In genomic region chr7:6228363-6228762, GRCh38 we compare ENCODE assay signal across 10 cellular contexts. TPM values are rescaled to one million over a fixed set of nuclear protein-coding genes. Genes with fewer than 3 reads are reported as not detected.
A peak's percentile ranks its signal among the peaks of the same experiment; 100 is the strongest.
DNase-seq lines count a peak whose midpoint lies in the region; ATAC-seq and TF ChIP-seq lines count a peak whose summit lies in the region.
"Had no signal": no experiment of that assay in that cellular context is flagged by ENCODE, and none has a peak within 500 bp of the region (broad histone marks: within the 10 kb centered on the region; RNA-seq: fewer than 3 reads in every experiment).

No MANE protein-coding gene starts in this region.

- in situ Hi-C loops in KBM-7 (cut with MboI; ENCODE audit: low pct_unique_long_range_greater_than_20kb, low sequenced_read_pairs), result no loop called here

- H3K27ac ChIP-seq in heart left ventricle (peak overlapping the region; percentile 40 to 78 (median 70)), rectal smooth muscle tissue (ENCODE audit: low read depth, low read length) (peak overlapping the region; percentile 67)

- H3K4me3 Mint-ChIP-seq in WTC11, result no peak overlapping the region

- peak overlapping the region; percentile 73; the same call in 1 of the 2 replicates for H3K27ac Mint-ChIP-seq in WTC11

- DNase-seq in COLO829 (ENCODE audit: low spot score) (peak; percentile 54), WTC11 (ENCODE audit: low spot score) (no peak), heart left ventricle (peak in 2 of 5 donors; percentile 39 to 45), hypothalamus (lab: John Stamatoyannopoulos, UW) (no peak), RPMI8226 (no peak), KBM-7 (no peak)
- DNase-seq: activated T-cell treated with anti-CD3 and anti-CD28 coated beads for 4 hours; effector memory CD4-positive, alpha-beta T cell had no signal

- CTCF ChIA-PET in WTC11 (lab: Charles Lee), result interaction anchor here (1.0 kb wide), 1 partner anchor 68 kb away, joined by 5 read pairs; no protein-coding TSS in a partner anchor

- H3K27me3 ChIP-seq in heart left ventricle (no peaks in the 10 kb centered on the region), rectal smooth muscle tissue (ENCODE audit: control insufficient read depth, insufficient read depth, low read length) (no peaks in the 10 kb centered on the region)

- intact Hi-C loops in heart left ventricle (cut with DNase I), result loop anchor here in 5 of 10 donors (2.0 to 10.0 kb wide), 7 partner anchors 20 to 66 kb away; partner anchors contain the start of gene CYTH3 (in 3 of the 5)

- POLR2A ChIA-PET in WTC11 (lab: Charles Lee), result no interaction called here

- H3K4me1 ChIP-seq in heart left ventricle, result peaks cover 8 to 100% (median 71%) of the 10 kb centered on the region in 12 donors
- peaks cover 24% of the 10 kb centered on the region for H3K4me1 ChIP-seq in rectal smooth muscle tissue (ENCODE audit: control insufficient read depth, insufficient read depth, low read length)

- peaks cover 12% of the 10 kb centered on the region for H3K9me3 Mint-ChIP-seq in WTC11

- H3K9ac ChIP-seq in rectal smooth muscle tissue (ENCODE audit: low read length), result no peak overlapping the region

- H3K36me3 ChIP-seq in heart left ventricle (no peaks in the 10 kb centered on the region), rectal smooth muscle tissue (ENCODE audit: control insufficient read depth, insufficient read depth, low read length) (no peaks in the 10 kb centered on the region)

- peaks cover 35% of the 10 kb centered on the region for H3K4me1 Mint-ChIP-seq in WTC11

- TF ChIP-seq POLR2A in heart left ventricle (IDR thresholded peaks at IDR 0.05), result no peak

- no peaks in the 10 kb centered on the region for H3K27me3 Mint-ChIP-seq in WTC11 (ENCODE audit: low read depth)

- no peaks in the 10 kb centered on the region for H3K9me3 ChIP-seq in heart left ventricle

- 28 to 39% (median 34%) methylated on average over 4 of the region's 4 CpGs for WGBS in heart left ventricle, 4 donors

- ATAC-seq in WTC11, result peak; percentile 68
- peak; percentile 19 to 69 (median 54) for ATAC-seq in heart left ventricle
- no peak for ATAC-seq in GM19395 (IDR thresholded peaks at IDR 0.05; ENCODE audit: unreplicated experiment)

- H3K4me3 ChIP-seq in heart left ventricle (peak overlapping the region in 6 of 12 donors; percentile 6 to 32 (median 16)), rectal smooth muscle tissue (ENCODE audit: low read length) (peak overlapping the region; percentile 2)

- peaks cover 5% of the 10 kb centered on the region; the same call in 1 of the 2 replicates for H3K36me3 Mint-ChIP-seq in WTC11

- TF ChIP-seq CTCF in WTC11 (IDR thresholded peaks at IDR 0.05), result no peak
- TF ChIP-seq CTCF in heart left ventricle (IDR thresholded peaks at IDR 0.05), result no peak

TF ChIP-seq in WTC11, 78 proteins besides CTCF, POLR2A, EP300 and RAD21:
- no peak for TF ChIP-seq E2F5 (CRISPR knock-in tag; IDR thresholded peaks at IDR 0.05)
- no peak for TF ChIP-seq ZSCAN18 (CRISPR knock-in tag; IDR thresholded peaks at IDR 0.05)
- TF ChIP-seq ZNF396 (CRISPR knock-in tag; IDR thresholded peaks at IDR 0.05; ENCODE audit: borderline replicate concordance), result no peak

RNA-seq across cellular contexts. Expression of gene CYTH3, which starts 44.1 kb away (rescaled TPM):
- total RNA-seq in WTC11 (2021) (11.8 to 13.2 TPM (median 12.5 TPM) in 3 replicates), heart left ventricle (10 to 100 TPM; 17.2 to 49.7 (median 22.1) TPM)
- polyA plus RNA-seq in heart left ventricle, result 10 to 100 TPM; 11.1 to 25.1 TPM
